In genomic region chr11:57546869-57547518, GRCh38 we compare ENCODE assay signal across 1 cellular context.
TF ChIP-seq lines count a peak whose summit lies in the region.

No MANE protein-coding gene starts in this region.

TF ChIP-seq in GM12878, 131 proteins besides CTCF, POLR2A, EP300 and RAD21 (continues in another document):
- TF ChIP-seq SMARCA5 (IDR thresholded peaks at IDR 0.05) (no peak), CEBPB (IDR thresholded peaks at IDR 0.05; ENCODE audit: borderline replicate concordance in 1 of 2, low read depth in 2 of 2, low read length in 2 of 2) (no peak), ZSCAN29 (IDR thresholded peaks at IDR 0.05) (no peak), CHD1 (IDR thresholded peaks at IDR 0.05; ENCODE audit: low read depth, low read length) (no peak), RELA (IDR thresholded peaks at IDR 0.05; ENCODE audit: borderline replicate concordance, partially characterized antibody) (no peak), NR2C1 (IDR thresholded peaks at IDR 0.05) (no peak), TCF3 (IDR thresholded peaks at IDR 0.05; ENCODE audit: borderline replicate concordance, insufficient read depth, low read depth, low read length) (0 out of 2 replicates have a peak, but pooled peaks have one; percentile 62), MYB (IDR thresholded peaks at IDR 0.05; ENCODE audit: borderline replicate concordance, low read depth, low read length) (no peak), FOXK2 (IDR thresholded peaks at IDR 0.05) (no peak), KLF5 (IDR thresholded peaks at IDR 0.05; ENCODE audit: partially characterized antibody) (no peak), JUND (IDR thresholded peaks at IDR 0.05; ENCODE audit: low read depth, low read length) (peak; percentile 53; the same call in 1 of the 2 replicates), HCFC1 (IDR thresholded peaks at IDR 0.05; ENCODE audit: low read length) (no peak), SRF (IDR thresholded peaks at IDR 0.05; ENCODE audit: low read depth in 2 of 2, low read length in 2 of 2) (no peak), TCF7 (IDR thresholded peaks at IDR 0.05; ENCODE audit: borderline replicate concordance) (no peak), NR2F1 (conservative IDR thresholded peaks at IDR 0.05) (no peak; the same call in 1 of the 2 replicates), CUX1 (IDR thresholded peaks at IDR 0.05; ENCODE audit: insufficient replicate concordance, low read depth, low read length) (no peak), PAX5 (IDR thresholded peaks at IDR 0.05; ENCODE audit: borderline replicate concordance, low read depth, low read length) (no peak), ZNF687 (IDR thresholded peaks at IDR 0.05) (no peak), HDAC2 (IDR thresholded peaks at IDR 0.05) (no peak), MTA2 (IDR thresholded peaks at IDR 0.05; ENCODE audit: low read depth) (no peak), YY1 (IDR thresholded peaks at IDR 0.05; ENCODE audit: low read depth, low read length) (no peak), ZNF622 (IDR thresholded peaks at IDR 0.05) (no peak), MEF2B (IDR thresholded peaks at IDR 0.05; ENCODE audit: partially characterized antibody, poor library complexity, severe bottlenecking) (no peak), KDM1A (IDR thresholded peaks at IDR 0.05; ENCODE audit: borderline replicate concordance) (no peak), TCF12 (IDR thresholded peaks at IDR 0.05; ENCODE audit: low read depth, low read length) (peak; percentile 94), IRF4 (IDR thresholded peaks at IDR 0.05; ENCODE audit: low read depth, low read length) (peak; percentile 91), RB1 (IDR thresholded peaks at IDR 0.05; ENCODE audit: borderline replicate concordance) (no peak), PML (IDR thresholded peaks at IDR 0.05; ENCODE audit: low read length) (no peak; the same call in 1 of the 2 replicates), MEF2A (IDR thresholded peaks at IDR 0.05; ENCODE audit: insufficient read depth, low read depth, low read length) (no peak), ZBTB4 (CRISPR knock-in tag; IDR thresholded peaks at IDR 0.05) (no peak), PKNOX1 (IDR thresholded peaks at IDR 0.05) (no peak), JUNB (IDR thresholded peaks at IDR 0.05) (peak; percentile 82), FOXM1 (IDR thresholded peaks at IDR 0.05; ENCODE audit: low read depth, low read length) (no peak), DPF2 (IDR thresholded peaks at IDR 0.05) (no peak), IKZF2 (IDR thresholded peaks at IDR 0.05) (no peak; a peak in 1 of 4 replicates), WRNIP1 (IDR thresholded peaks at IDR 0.05; ENCODE audit: borderline replicate concordance, low read depth, low read length) (no peak), ETV6 (conservative IDR thresholded peaks at IDR 0.05 in 1 of 2, IDR thresholded peaks at IDR 0.05 in 1 of 2; ENCODE audit: borderline replicate concordance in 1 of 2, low read depth in 1 of 2) (no peak), CHD2 (IDR thresholded peaks at IDR 0.05; ENCODE audit: borderline replicate concordance, low read depth, low read length) (no peak)
- TF ChIP-seq, protein P1, sequence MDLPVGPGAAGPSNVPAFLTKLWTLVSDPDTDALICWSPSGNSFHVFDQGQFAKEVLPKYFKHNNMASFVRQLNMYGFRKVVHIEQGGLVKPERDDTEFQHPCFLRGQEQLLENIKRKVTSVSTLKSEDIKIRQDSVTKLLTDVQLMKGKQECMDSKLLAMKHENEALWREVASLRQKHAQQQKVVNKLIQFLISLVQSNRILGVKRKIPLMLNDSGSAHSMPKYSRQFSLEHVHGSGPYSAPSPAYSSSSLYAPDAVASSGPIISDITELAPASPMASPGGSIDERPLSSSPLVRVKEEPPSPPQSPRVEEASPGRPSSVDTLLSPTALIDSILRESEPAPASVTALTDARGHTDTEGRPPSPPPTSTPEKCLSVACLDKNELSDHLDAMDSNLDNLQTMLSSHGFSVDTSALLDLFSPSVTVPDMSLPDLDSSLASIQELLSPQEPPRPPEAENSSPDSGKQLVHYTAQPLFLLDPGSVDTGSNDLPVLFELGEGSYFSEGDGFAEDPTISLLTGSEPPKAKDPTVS (IDR thresholded peaks at IDR 0.05; ENCODE audit: low read depth, low read length) = no peak
- TF ChIP-seq, protein P2, sequence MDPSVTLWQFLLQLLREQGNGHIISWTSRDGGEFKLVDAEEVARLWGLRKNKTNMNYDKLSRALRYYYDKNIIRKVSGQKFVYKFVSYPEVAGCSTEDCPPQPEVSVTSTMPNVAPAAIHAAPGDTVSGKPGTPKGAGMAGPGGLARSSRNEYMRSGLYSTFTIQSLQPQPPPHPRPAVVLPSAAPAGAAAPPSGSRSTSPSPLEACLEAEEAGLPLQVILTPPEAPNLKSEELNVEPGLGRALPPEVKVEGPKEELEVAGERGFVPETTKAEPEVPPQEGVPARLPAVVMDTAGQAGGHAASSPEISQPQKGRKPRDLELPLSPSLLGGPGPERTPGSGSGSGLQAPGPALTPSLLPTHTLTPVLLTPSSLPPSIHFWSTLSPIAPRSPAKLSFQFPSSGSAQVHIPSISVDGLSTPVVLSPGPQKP (IDR thresholded peaks at IDR 0.05; ENCODE audit: low read depth, low read length) = no peak
- TF ChIP-seq, protein P3, sequence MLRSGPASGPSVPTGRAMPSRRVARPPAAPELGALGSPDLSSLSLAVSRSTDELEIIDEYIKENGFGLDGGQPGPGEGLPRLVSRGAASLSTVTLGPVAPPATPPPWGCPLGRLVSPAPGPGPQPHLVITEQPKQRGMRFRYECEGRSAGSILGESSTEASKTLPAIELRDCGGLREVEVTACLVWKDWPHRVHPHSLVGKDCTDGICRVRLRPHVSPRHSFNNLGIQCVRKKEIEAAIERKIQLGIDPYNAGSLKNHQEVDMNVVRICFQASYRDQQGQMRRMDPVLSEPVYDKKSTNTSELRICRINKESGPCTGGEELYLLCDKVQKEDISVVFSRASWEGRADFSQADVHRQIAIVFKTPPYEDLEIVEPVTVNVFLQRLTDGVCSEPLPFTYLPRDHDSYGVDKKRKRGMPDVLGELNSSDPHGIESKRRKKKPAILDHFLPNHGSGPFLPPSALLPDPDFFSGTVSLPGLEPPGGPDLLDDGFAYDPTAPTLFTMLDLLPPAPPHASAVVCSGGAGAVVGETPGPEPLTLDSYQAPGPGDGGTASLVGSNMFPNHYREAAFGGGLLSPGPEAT (IDR thresholded peaks at IDR 0.05; ENCODE audit: low read depth) = no peak
- TF ChIP-seq, protein P4, sequence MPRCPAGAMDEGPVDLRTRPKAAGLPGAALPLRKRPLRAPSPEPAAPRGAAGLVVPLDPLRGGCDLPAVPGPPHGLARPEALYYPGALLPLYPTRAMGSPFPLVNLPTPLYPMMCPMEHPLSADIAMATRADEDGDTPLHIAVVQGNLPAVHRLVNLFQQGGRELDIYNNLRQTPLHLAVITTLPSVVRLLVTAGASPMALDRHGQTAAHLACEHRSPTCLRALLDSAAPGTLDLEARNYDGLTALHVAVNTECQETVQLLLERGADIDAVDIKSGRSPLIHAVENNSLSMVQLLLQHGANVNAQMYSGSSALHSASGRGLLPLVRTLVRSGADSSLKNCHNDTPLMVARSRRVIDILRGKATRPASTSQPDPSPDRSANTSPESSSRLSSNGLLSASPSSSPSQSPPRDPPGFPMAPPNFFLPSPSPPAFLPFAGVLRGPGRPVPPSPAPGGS (IDR thresholded peaks at IDR 0.05; ENCODE audit: borderline replicate concordance, insufficient read depth, low read depth, low read length, poor library complexity, severe bottlenecking) = no peak
